23 cellular contexts compared by ENCODE assay signal in the genomic region with DNA sequence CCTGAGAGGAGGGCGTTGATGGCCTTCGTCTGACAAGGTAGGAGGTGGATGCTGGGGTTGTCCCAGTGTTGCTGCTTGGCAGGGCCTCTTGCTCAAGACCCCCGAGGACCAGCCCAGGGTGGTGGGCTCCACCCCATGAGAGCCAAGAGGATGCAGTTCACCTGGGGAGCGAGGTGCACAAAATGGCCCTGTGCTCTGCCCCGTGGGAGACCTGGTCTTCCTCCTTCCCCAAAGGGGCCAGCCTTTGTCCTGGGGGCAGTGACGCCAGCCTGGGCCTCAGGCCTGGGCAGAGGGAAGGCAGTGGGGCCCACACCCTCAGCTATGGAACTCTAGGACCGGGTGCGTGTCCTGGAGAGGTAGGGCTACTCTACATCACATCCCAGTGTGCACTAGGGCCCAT.
"Had no signal": no experiment of that assay in that cellular context is flagged by ENCODE, and none has a peak within 500 bp of the region (broad histone marks: within the 10 kb centered on the region; RNA-seq: fewer than 3 reads in every experiment).

No MANE protein-coding gene starts in this region.

- ATAC-seq: K562, Panc1, PC-3 had no signal

- H3K9ac ChIP-seq: KMS-11, SK-N-SH had no signal

- H3K9me3 ChIP-seq: SK-N-SH had no signal

- H3K4me2 ChIP-seq: KMS-11, SK-N-SH had no signal

- DNase-seq: Kasumi-1; MV-4-11; NCI-H1092; NCI-H1105 treated with DMSO at 0.1 percent for 48 hours; NCI-H1417 treated with DMSO at 0.1 percent for 48 hours; NCI-H146; NCI-H1930; NCI-H2081; NCI-H2107; NCI-H2227 treated with DMSO at 0.1 percent for 48 hours; NCI-H524; NCI-H69; NCI-H774; NK-92 treated with Interleukin-12 subunit alpha and Interleukin-12 subunit beta, amount 100 ng/mL, for 24 hours; PC-3; SHP77; SK-N-SH; T-helper 1 cell had no signal

- H3K4me3 ChIP-seq: K562 had no signal

- H3K27ac ChIP-seq: HL-60, KMS-11, RWPE1 had no signal
